ENCODE assay signal across 20 cellular contexts in the genomic region with DNA sequence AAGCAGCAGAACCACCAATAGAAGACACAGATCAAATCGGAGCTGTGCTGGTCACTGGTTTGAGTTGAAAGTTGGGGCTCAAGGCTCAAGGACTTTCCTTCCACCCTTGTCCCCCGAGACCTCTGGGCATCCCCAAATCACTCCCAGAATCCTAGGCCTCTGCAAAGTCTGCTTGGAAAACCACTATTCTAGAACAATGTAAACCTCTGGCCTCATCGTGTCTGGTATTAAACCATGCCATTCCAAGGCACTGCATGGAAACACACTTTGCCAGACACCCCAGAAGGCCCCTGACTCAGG.
A peak's percentile ranks its signal among the peaks of the same experiment; 100 is the strongest.
DNase-seq lines count a peak whose midpoint lies in the region; TF ChIP-seq lines count a peak whose summit lies in the region.
"Had no signal": no experiment of that assay in that cellular context is flagged by ENCODE, and none has a peak within 500 bp of the region (broad histone marks: within the 10 kb centered on the region; RNA-seq: fewer than 3 reads in every experiment).

No MANE protein-coding gene starts in this region.

- CTCF ChIA-PET in activated CD4-positive, alpha-beta memory T cell treated with anti-CD3 and anti-CD28 coated beads, Interleukin-2, amount 10 ng/mL, durations not matched to agents 7 days and 5 days (lab: Charles Lee), result no interaction called here
- CTCF ChIA-PET in activated CD4-positive, alpha-beta memory T cell treated with anti-CD3 and anti-CD28 coated beads for 36 hours (lab: Charles Lee), result no interaction called here

- no peaks in the 10 kb centered on the region for H3K9me3 Mint-ChIP-seq in activated CD4-positive, alpha-beta memory T cell treated with anti-CD3 and anti-CD28 coated beads, Interleukin-2, amount 10 ng/mL, durations not matched to agents 7 days and 5 days
- H3K9me3 Mint-ChIP-seq in activated CD4-positive, alpha-beta memory T cell treated with anti-CD3 and anti-CD28 coated beads for 36 hours, result no peaks in the 10 kb centered on the region
- H3K9me3 Mint-ChIP-seq: CD4-positive, CD25-positive, alpha-beta regulatory T cell; CD8-positive, alpha-beta T cell; HFFc6 had no signal

- TF ChIP-seq CTCF in left ventricle myocardium inferior (IDR thresholded peaks at IDR 0.05; ENCODE audit: borderline replicate concordance), result no peak
- no peak for TF ChIP-seq CTCF in tibial artery (IDR thresholded peaks at IDR 0.05)

- POLR2A ChIA-PET in activated CD4-positive, alpha-beta memory T cell treated with anti-CD3 and anti-CD28 coated beads, Interleukin-2, amount 10 ng/mL, durations not matched to agents 7 days and 5 days (lab: Charles Lee), result no interaction called here
- POLR2A ChIA-PET in activated CD4-positive, alpha-beta memory T cell treated with anti-CD3 and anti-CD28 coated beads for 36 hours (lab: Charles Lee), result no interaction called here

- H3K4me3 Mint-ChIP-seq in activated CD4-positive, alpha-beta memory T cell treated with anti-CD3 and anti-CD28 coated beads, Interleukin-2, amount 10 ng/mL, durations not matched to agents 7 days and 5 days, result no peak overlapping the region
- H3K4me3 Mint-ChIP-seq in activated CD4-positive, alpha-beta memory T cell treated with anti-CD3 and anti-CD28 coated beads for 36 hours, result no peak overlapping the region
- H3K4me3 Mint-ChIP-seq: B cell; CD4-positive, CD25-positive, alpha-beta regulatory T cell; CD8-positive, alpha-beta T cell; HFFc6 had no signal

- H3K4me3 ChIP-seq in left ventricle myocardium inferior, result no peak overlapping the region
- no peak overlapping the region for H3K4me3 ChIP-seq in tibial artery
- H3K4me3 ChIP-seq: BLaER1, HAP-1 had no signal

- no peak overlapping the region for H3K27ac ChIP-seq in left ventricle myocardium inferior (replicated peaks)
- H3K27ac ChIP-seq in tibial artery, result no peak overlapping the region
- H3K27ac ChIP-seq: 22Rv1, C4-2B had no signal

- H3K4me1 Mint-ChIP-seq in activated CD4-positive, alpha-beta memory T cell treated with anti-CD3 and anti-CD28 coated beads, Interleukin-2, amount 10 ng/mL, durations not matched to agents 7 days and 5 days, result peaks cover 1% of the 10 kb centered on the region
- H3K4me1 Mint-ChIP-seq in activated CD4-positive, alpha-beta memory T cell treated with anti-CD3 and anti-CD28 coated beads for 36 hours (ENCODE audit: low read depth), result no peaks in the 10 kb centered on the region

- H3K27me3 Mint-ChIP-seq in activated CD4-positive, alpha-beta memory T cell treated with anti-CD3 and anti-CD28 coated beads, Interleukin-2, amount 10 ng/mL, durations not matched to agents 7 days and 5 days, result peaks cover 50% of the 10 kb centered on the region
- no peaks in the 10 kb centered on the region for H3K27me3 Mint-ChIP-seq in activated CD4-positive, alpha-beta memory T cell treated with anti-CD3 and anti-CD28 coated beads for 36 hours

- no peaks in the 10 kb centered on the region for H3K36me3 ChIP-seq in left ventricle myocardium inferior
- H3K36me3 ChIP-seq in tibial artery, result no peaks in the 10 kb centered on the region
- H3K36me3 ChIP-seq: BLaER1, HAP-1 had no signal

- no peak overlapping the region for H3K27ac Mint-ChIP-seq in activated CD4-positive, alpha-beta memory T cell treated with anti-CD3 and anti-CD28 coated beads, Interleukin-2, amount 10 ng/mL, durations not matched to agents 7 days and 5 days
- H3K27ac Mint-ChIP-seq in activated CD4-positive, alpha-beta memory T cell treated with anti-CD3 and anti-CD28 coated beads for 36 hours, result no peak overlapping the region
- H3K27ac Mint-ChIP-seq: B cell; CD4-positive, CD25-positive, alpha-beta regulatory T cell; CD8-positive, alpha-beta T cell; HFFc6 had no signal

- intact Hi-C loops in activated CD4-positive, alpha-beta memory T cell treated with anti-CD3 and anti-CD28 coated beads for 36 hours (cut with micrococcal nuclease), result no loop called here
- intact Hi-C loops in cardiac septum (cut with DNase I), result no loop called here
- intact Hi-C loops in left ventricle myocardium inferior (cut with micrococcal nuclease), result no loop called here
- intact Hi-C loops in tibial artery (cut with DNase I; ENCODE audit: low total_unique reads), result no loop called here

- H3K36me3 Mint-ChIP-seq in activated CD4-positive, alpha-beta memory T cell treated with anti-CD3 and anti-CD28 coated beads, Interleukin-2, amount 10 ng/mL, durations not matched to agents 7 days and 5 days (ENCODE audit: low read depth), result no peaks in the 10 kb centered on the region
- no peaks in the 10 kb centered on the region for H3K36me3 Mint-ChIP-seq in activated CD4-positive, alpha-beta memory T cell treated with anti-CD3 and anti-CD28 coated beads for 36 hours
- H3K36me3 Mint-ChIP-seq: CD4-positive, CD25-positive, alpha-beta regulatory T cell; CD8-positive, alpha-beta T cell had no signal

- H3K4me1 ChIP-seq in left ventricle myocardium inferior (peaks cover 6% of the 10 kb centered on the region), tibial artery (no peaks in the 10 kb centered on the region)
- H3K4me1 ChIP-seq: Caco-2, HAP-1 had no signal

- no peaks in the 10 kb centered on the region for H3K9me3 ChIP-seq in left ventricle myocardium inferior (replicated peaks)
- no peaks in the 10 kb centered on the region for H3K9me3 ChIP-seq in tibial artery
- H3K9me3 ChIP-seq: BLaER1, Caco-2, HAP-1 had no signal

- H3K27me3 ChIP-seq in left ventricle myocardium inferior (ENCODE audit: low read depth), result no peaks in the 10 kb centered on the region
- H3K27me3 ChIP-seq in tibial artery, result no peaks in the 10 kb centered on the region
- H3K27me3 ChIP-seq: BLaER1 had no signal

- peak; percentile 2 for DNase-seq in activated CD4-positive, alpha-beta memory T cell treated with anti-CD3 and anti-CD28 coated beads, Interleukin-2, amount 10 ng/mL, durations not matched to agents 7 days and 5 days
- DNase-seq in activated CD4-positive, alpha-beta memory T cell treated with anti-CD3 and anti-CD28 coated beads for 36 hours, result no peak
- DNase-seq in cardiac septum (ENCODE audit: low spot score) (peak; percentile 15), left ventricle myocardium inferior (no peak), ecto neural progenitor cell (ENCODE audit: low spot score) (peak; percentile 16), mucosa of gallbladder (ENCODE audit: low spot score) (peak; percentile 7), tibial artery (no peak)
- no peak for DNase-seq in stimulated activated naive CD4-positive, alpha-beta T cell (lab: John Stamatoyannopoulos, UW)
- DNase-seq: Caco-2; CD4-positive, CD25-positive, alpha-beta regulatory T cell; DMS153; DND-41; GOT3; HFFc6 had no signal

Comparison
In these comparisons a context has a peak if more than half of its experiments do, and no peak if none do; other contexts are left out.
1. DNase-seq: peak in activated CD4-positive, alpha-beta memory T cell treated with anti-CD3 and anti-CD28 coated beads, Interleukin-2, amount 10 ng/mL, durations not matched to agents 7 days and 5 days (single experiment), cardiac septum (single experiment), ecto neural progenitor cell (single experiment) and mucosa of gallbladder (single experiment); none in activated CD4-positive, alpha-beta memory T cell treated with anti-CD3 and anti-CD28 coated beads for 36 hours (single experiment), left ventricle myocardium inferior (single experiment), stimulated activated naive CD4-positive, alpha-beta T cell (0 of 6) and tibial artery (0 of 2).